12 cellular contexts compared by ENCODE assay signal in genomic region chr15:100570735-100571363, GRCh38. TPM values are rescaled to one million over a fixed set of nuclear protein-coding genes. Genes with fewer than 3 reads are reported as not detected.
DNase-seq lines count a peak whose midpoint lies in the region; ATAC-seq, FAIRE-seq and TF ChIP-seq lines count a peak whose summit lies in the region.
"Had no signal": no experiment of that assay in that cellular context is flagged by ENCODE, and none has a peak within 500 bp of the region (broad histone marks: within the 10 kb centered on the region; RNA-seq: fewer than 3 reads in every experiment).

No MANE protein-coding gene starts in this region.

- no peaks in the 10 kb centered on the region for H3K9me3 ChIP-seq in GM12878 (replicated peaks; ENCODE audit: control insufficient read depth, insufficient read depth, low read length)
- H3K9me3 ChIP-seq: adrenal gland, spleen had no signal

- 68% methylated on average over 4 of the region's 4 CpGs for WGBS in GM12878 (ENCODE audit: insufficient coverage, insufficient replicate concordance, low lambda C conversion rate, missing lambda C conversion rate)

- no peak for TF ChIP-seq CTCF in GM12878 (IDR thresholded peaks at IDR 0.05 in 2 of 3, conservative IDR thresholded peaks at IDR 0.05 in 1 of 3; ENCODE audit: control insufficient read depth in 2 of 3, extremely low read depth in 1 of 3, insufficient read depth in 1 of 3, low read depth in 3 of 3, low read length in 3 of 3)

- no peak for TF ChIP-seq RAD21 in GM12878 (IDR thresholded peaks at IDR 0.05; ENCODE audit: insufficient read depth, low read depth, low read length)

- peak overlapping the region; percentile 44 for H3K4me2 ChIP-seq in GM12878 (ENCODE audit: control insufficient read depth, insufficient read depth)

- H3K79me2 ChIP-seq in GM12878 (ENCODE audit: control insufficient read depth, insufficient read depth, low read length): no peaks in the 10 kb centered on the region

- peak overlapping the region; percentile 66 for H3K27ac ChIP-seq in GM12878 (ENCODE audit: control insufficient read depth, insufficient read depth)
- H3K27ac ChIP-seq: adrenal gland had no signal

- no peak overlapping the region for H2AFZ ChIP-seq in GM12878 (ENCODE audit: control insufficient read depth, low read depth, low read length)

- H4K20me1 ChIP-seq in GM12878 (ENCODE audit: control insufficient read depth, insufficient read depth): no peaks in the 10 kb centered on the region

- H3K4me1 ChIP-seq in GM12878 (ENCODE audit: control insufficient read depth, insufficient read depth, low read length): peaks cover 9% of the 10 kb centered on the region
- H3K4me1 ChIP-seq: adrenal gland had no signal

- TF ChIP-seq POLR2A in GM18505 (IDR thresholded peaks at IDR 0.05; ENCODE audit: borderline replicate concordance, extremely low read depth, insufficient read depth, insufficient read length) (no peak), GM12878 (IDR thresholded peaks at IDR 0.05; ENCODE audit: low read depth, low read length) (no peak)

- in situ Hi-C loops in GM12878 (cut with MboI): no loop called here

- peak; percentile 78 for ATAC-seq in GM18505 (IDR thresholded peaks at IDR 0.05; ENCODE audit: unreplicated experiment)
- ATAC-seq in GM19467 (IDR thresholded peaks at IDR 0.05; ENCODE audit: unreplicated experiment): peak; percentile 86
- ATAC-seq in HG03097 (IDR thresholded peaks at IDR 0.05; ENCODE audit: low FRiP score, unreplicated experiment): peak; percentile 83
- peak; percentile 61; the same call in 2 of the 3 replicates for ATAC-seq in GM12878
- ATAC-seq in HG03045 (IDR thresholded peaks at IDR 0.05; ENCODE audit: unreplicated experiment): no peak
- ATAC-seq: Panc1 had no signal

- no peak for FAIRE-seq in GM12878 (lab: Jason Lieb, UNC)
- FAIRE-seq: HTR-8/SVneo had no signal

- peaks cover 3 to 27% of the 10 kb centered on the region in 2 experiments for H3K36me3 ChIP-seq in GM12878 (ENCODE audit: control insufficient read depth in 2 of 2, insufficient read depth in 2 of 2, low read length in 1 of 2)

- intact Hi-C loops in GM12878 (cut with micrococcal nuclease; ENCODE audit: unreplicated experiment): loop anchor here (5.0 to 10.0 kb wide), 2 partner anchors 216 to 644 kb away; no protein-coding TSS in a partner anchor

- H3K4me3 ChIP-seq in GM12878: no peak overlapping the region
- H3K4me3 ChIP-seq: adrenal gland, spleen had no signal

- RAD21 ChIA-PET in GM12878 (lab: Charles Lee; ENCODE audit: unreplicated experiment): interaction anchor here (0.7 kb wide), 1 partner anchor 642 kb away, joined by 3 read pairs; no protein-coding TSS in a partner anchor

- peak; percentile 40 for DNase-seq in GM12878 (ENCODE audit: low read depth, low spot score)
- DNase-seq in GOT3 (lab: John Stamatoyannopoulos, UW): no peak
- DNase-seq in epidermal melanocyte (ENCODE audit: insufficient read length, low spot score): no peak
- DNase-seq in DMS153 treated with DMSO at 0.1 percent for 48 hours (lab: John Stamatoyannopoulos, UW; ENCODE audit: unreplicated experiment): no peak
- DNase-seq: adrenal gland, spleen had no signal

- no peak for TF ChIP-seq EP300 in GM12878 (IDR thresholded peaks at IDR 0.05; ENCODE audit: borderline replicate concordance in 1 of 2, control insufficient read depth in 1 of 2, low read depth in 2 of 2, low read length in 2 of 2)

- no TSS peak for BruUV-seq in GM12878 (replicated peaks; lab: Mats Ljungman, UMichigan)

- CTCF ChIA-PET in GM12878 (lab: Yijun Ruan, JAX): interaction anchor here (0.6 to 4.2 kb wide), 5 partner anchors 19 to 221 kb away, joined by 3 to 23 read pairs (median 4); no protein-coding TSS in a partner anchor

- H3K9ac ChIP-seq in GM12878 (ENCODE audit: control insufficient read depth, insufficient read depth, low read length): no peak overlapping the region

- no peaks in the 10 kb centered on the region for H3K27me3 ChIP-seq in GM12878 (replicated peaks in 1 of 2; ENCODE audit: control insufficient read depth in 2 of 2, insufficient read depth in 2 of 2, low read length in 1 of 2)
- H3K27me3 ChIP-seq: adrenal gland, spleen had no signal

- SMC1A ChIA-PET in GM12878 (lab: Charles Lee; ENCODE audit: uncharacterized antibody, unreplicated experiment): interaction anchor here (0.7 to 1.8 kb wide), 4 partner anchors 9 to 642 kb away, joined by 3 to 5 read pairs (median 4); no protein-coding TSS in a partner anchor

- POLR2A ChIA-PET in GM12878 (lab: Charles Lee): no interaction called here

TF ChIP-seq in GM12878, 131 proteins besides CTCF, POLR2A, EP300 and RAD21 (continues in another document):
- TF ChIP-seq KAT2A (conservative IDR thresholded peaks at IDR 0.05; ENCODE audit: control insufficient read depth, low read depth, low read length) (no peak), MTA2 (IDR thresholded peaks at IDR 0.05; ENCODE audit: low read depth) (no peak), CHD4 (IDR thresholded peaks at IDR 0.05) (no peak), EGR1 (IDR thresholded peaks at IDR 0.05; ENCODE audit: borderline replicate concordance in 1 of 2, low read depth in 2 of 2, low read length in 2 of 2) (no peak)
- TF ChIP-seq, protein P1, sequence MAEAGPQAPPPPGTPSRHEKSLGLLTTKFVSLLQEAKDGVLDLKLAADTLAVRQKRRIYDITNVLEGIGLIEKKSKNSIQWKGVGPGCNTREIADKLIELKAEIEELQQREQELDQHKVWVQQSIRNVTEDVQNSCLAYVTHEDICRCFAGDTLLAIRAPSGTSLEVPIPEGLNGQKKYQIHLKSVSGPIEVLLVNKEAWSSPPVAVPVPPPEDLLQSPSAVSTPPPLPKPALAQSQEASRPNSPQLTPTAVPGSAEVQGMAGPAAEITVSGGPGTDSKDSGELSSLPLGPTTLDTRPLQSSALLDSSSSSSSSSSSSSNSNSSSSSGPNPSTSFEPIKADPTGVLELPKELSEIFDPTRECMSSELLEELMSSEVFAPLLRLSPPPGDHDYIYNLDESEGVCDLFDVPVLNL (IDR thresholded peaks at IDR 0.05; ENCODE audit: low read depth, low read length): no peak

RNA-seq across cellular contexts. Expression of gene LINS1, which starts 31.1 kb away (rescaled TPM):
- total RNA-seq in GM12878 (2013; cell fraction: nucleolus; rRNA removed): 82.3 and 88.7 TPM in 2 replicates
- 19.9 and 21.8 TPM in 2 replicates for total RNA-seq in GM12878 (2014; rRNA removed)
- total RNA-seq in GM12878 (2014; rRNA removed; fragmentation: Illumina TruSeq; extraction: Trizol): 18.2 and 19.9 TPM in 2 replicates
- total RNA-seq in GM12878 (2021): 13.5 and 14.7 TPM in 2 replicates
- polyA plus RNA-seq in GM12878 (2011; ENCODE audit: low read depth): 13.3 TPM
- 33.1 and 39.4 TPM in 2 replicates for polyA plus RNA-seq in GM12878 (2011; rRNA removed)
- 12.0 and 12.4 TPM in 2 replicates for polyA plus RNA-seq in GM12878 (2011; cell fraction: cytosol; rRNA removed)
- polyA plus RNA-seq in GM12878 (2011; cell fraction: nucleus; rRNA removed): 45.1 and 62.8 TPM in 2 replicates
- 11.7 and 15.1 TPM in 2 replicates for polyA plus RNA-seq in GM12878 (2012)
- 23.6 and 29.7 TPM in 2 replicates for polyA plus RNA-seq in GM12878 (2014; fragmentation: Illumina TruSeq; extraction: Trizol)
- 10 to 100 TPM; 15.1 to 28.4 TPM for polyA plus RNA-seq in GM12878 (2014; fragmentation: Nextera tagmentation; extraction: Ambion mirVana)
- polyA plus RNA-seq in GM12878 (2014; rRNA removed): 16.1 and 18.0 TPM in 2 replicates
- polyA plus RNA-seq in GM12878 (2016; fragmentation: Nextera tagmentation; extraction: Ambion mirVana): 10 to 100 TPM; 20.6 to 22.6 TPM
- 17.8 and 18.9 TPM in 2 replicates for polyA minus RNA-seq in GM12878 (2011; rRNA and poly(A)+ RNA removed)
- polyA minus RNA-seq in GM12878 (2011; cell fraction: cytosol; rRNA and poly(A)+ RNA removed): 8.9 and 9.5 TPM in 2 replicates
- 22.5 and 30.5 TPM in 2 replicates for polyA minus RNA-seq in GM12878 (2011; cell fraction: nucleus; rRNA and poly(A)+ RNA removed)

RNA-seq across cellular contexts. Expression of gene ASB7, which starts 31.5 kb away (rescaled TPM):
- 48.9 and 55.3 TPM in 2 replicates for total RNA-seq in GM12878 (2013; cell fraction: nucleolus; rRNA removed)
- total RNA-seq in GM12878 (2014; rRNA removed): 10.3 and 12.1 TPM in 2 replicates
- 7.6 and 9.3 TPM in 2 replicates for total RNA-seq in GM12878 (2014; rRNA removed; fragmentation: Illumina TruSeq; extraction: Trizol)
- total RNA-seq in GM12878 (2021): 11.7 and 13.2 TPM in 2 replicates
- polyA plus RNA-seq in GM12878 (2011; ENCODE audit: low read depth): 5.0 TPM
- polyA plus RNA-seq in GM12878 (2011; rRNA removed): 13.9 and 16.8 TPM in 2 replicates
- polyA plus RNA-seq in GM12878 (2011; cell fraction: cytosol; rRNA removed): 10.4 and 10.8 TPM in 2 replicates
- polyA plus RNA-seq in GM12878 (2011; cell fraction: nucleus; rRNA removed): 12.0 and 12.6 TPM in 2 replicates
- polyA plus RNA-seq in GM12878 (2012): 6.1 and 7.9 TPM in 2 replicates
- 7.2 and 9.2 TPM in 2 replicates for polyA plus RNA-seq in GM12878 (2014; fragmentation: Illumina TruSeq; extraction: Trizol)
- 1 to 10 TPM; 2.7 to 2.8 TPM for polyA plus RNA-seq in GM12878 (2014; fragmentation: Nextera tagmentation; extraction: Ambion mirVana)
- polyA plus RNA-seq in GM12878 (2014; rRNA removed): 5.8 and 7.5 TPM in 2 replicates
- polyA plus RNA-seq in GM12878 (2016; fragmentation: Nextera tagmentation; extraction: Ambion mirVana): 10 to 100 TPM in 1 of 2 experiments, 1 to 10 TPM in 1; 9.6 to 11.0 TPM
- 36.6 and 37.6 TPM in 2 replicates for polyA minus RNA-seq in GM12878 (2011; rRNA and poly(A)+ RNA removed)
- 7.9 and 9.0 TPM in 2 replicates for polyA minus RNA-seq in GM12878 (2011; cell fraction: cytosol; rRNA and poly(A)+ RNA removed)
- polyA minus RNA-seq in GM12878 (2011; cell fraction: nucleus; rRNA and poly(A)+ RNA removed): 14.6 and 24.2 TPM in 2 replicates

RNA-seq across cellular contexts. Expression of gene CERS3, which starts 42.1 kb away (rescaled TPM):
- 0.12 TPM in 1 of 2 replicates, not detected in the other for total RNA-seq in GM12878 (2013; cell fraction: nucleolus; rRNA removed)
- total RNA-seq in GM12878 (2014; rRNA removed): not detected in 2 replicates
- not detected in 2 replicates for total RNA-seq in GM12878 (2014; rRNA removed; fragmentation: Illumina TruSeq; extraction: Trizol)
- not detected in 2 replicates for total RNA-seq in GM12878 (2021)
- polyA plus RNA-seq in GM12878 (2011; ENCODE audit: low read depth): not detected
- polyA plus RNA-seq in GM12878 (2011; rRNA removed): not detected in 2 replicates
- polyA plus RNA-seq in GM12878 (2011; cell fraction: cytosol; rRNA removed): not detected in 2 replicates
- polyA plus RNA-seq in GM12878 (2011; cell fraction: nucleus; rRNA removed): not detected in 2 replicates
- not detected in 2 replicates for polyA plus RNA-seq in GM12878 (2012)
- not detected in 2 replicates for polyA plus RNA-seq in GM12878 (2014; fragmentation: Illumina TruSeq; extraction: Trizol)
- polyA plus RNA-seq in GM12878 (2014; fragmentation: Nextera tagmentation; extraction: Ambion mirVana): not detected
- polyA plus RNA-seq in GM12878 (2014; rRNA removed): not detected in 2 replicates
- not detected for polyA plus RNA-seq in GM12878 (2016; fragmentation: Nextera tagmentation; extraction: Ambion mirVana)
- not detected in 2 replicates for polyA minus RNA-seq in GM12878 (2011; rRNA and poly(A)+ RNA removed)
- polyA minus RNA-seq in GM12878 (2011; cell fraction: cytosol; rRNA and poly(A)+ RNA removed): not detected in 2 replicates
- not detected in 2 replicates for polyA minus RNA-seq in GM12878 (2011; cell fraction: nucleus; rRNA and poly(A)+ RNA removed)
- total RNA-seq: adrenal gland had no signal
